ENCODE assay signal across 8 cellular contexts in genomic region chr4:81724925-81725329, GRCh38.
DNase-seq lines count a peak whose midpoint lies in the region; ATAC-seq and TF ChIP-seq lines count a peak whose summit lies in the region.

No MANE protein-coding gene starts in this region.

- H3K9me3 ChIP-seq in right cardiac atrium (ENCODE audit: control insufficient read depth, low read length), result no peaks in the 10 kb centered on the region

- ATAC-seq in GM21786 (IDR thresholded peaks at IDR 0.05; ENCODE audit: unreplicated experiment), result peak; percentile 95
- peak; percentile 66 to 96 for ATAC-seq in right cardiac atrium

- DNase-seq in GM06990 (ENCODE audit: extremely low read depth, insufficient read length) (peak; percentile 6), NCI-H146 (lab: John Stamatoyannopoulos, UW) (peak; percentile 89), right cardiac atrium (peak; percentile 46 to 64 (median 59)), DMS153 treated with DMSO at 0.1 percent for 48 hours (lab: John Stamatoyannopoulos, UW; ENCODE audit: unreplicated experiment) (no peak), amniotic stem cell (lab: John Stamatoyannopoulos, UW) (no peak)
- peak; percentile 68 to 78 for DNase-seq in activated T-cell treated with anti-CD3 and anti-CD28 coated beads, Interleukin-2, amount 50 U/mL, for 48 hours
- DNase-seq in stimulated activated CD4-positive, alpha-beta T cell treated with anti-CD3 and anti-CD28 coated beads, Interleukin-12 subunit alpha, Interleukin-12 subunit beta, amount 100 ng/mL, for 48 hours (ENCODE audit: low read depth in 2 of 3, low spot score in 1 of 3), result peak; percentile 54 to 59 (median 55)

- H3K27me3 ChIP-seq in GM06990 (replicated peaks; ENCODE audit: control insufficient read depth, insufficient read depth, low read length) (no peaks in the 10 kb centered on the region), right cardiac atrium (ENCODE audit: control insufficient read depth, insufficient read depth) (no peaks in the 10 kb centered on the region)

- no peak for TF ChIP-seq CTCF in GM06990 (IDR thresholded peaks at IDR 0.05; ENCODE audit: insufficient read depth, low read length, poor library complexity, severe bottlenecking)

- H3K4me3 ChIP-seq in GM06990 (replicated peaks; ENCODE audit: low read depth, low read length) (no peak overlapping the region), right cardiac atrium (ENCODE audit: low read length) (no peak overlapping the region)

- peaks cover 3% of the 10 kb centered on the region for H3K4me1 ChIP-seq in right cardiac atrium (ENCODE audit: control insufficient read depth, insufficient read depth, low read length)

- no peak overlapping the region for H3K27ac ChIP-seq in right cardiac atrium (ENCODE audit: low read length)

- intact Hi-C loops in right cardiac atrium (cut with DNase I), result no loop called here

- 77% methylated on average over 2 of the region's 2 CpGs for WGBS in right cardiac atrium

- no peaks in the 10 kb centered on the region for H3K36me3 ChIP-seq in GM06990 (ENCODE audit: control insufficient read depth, insufficient read depth, low read length)

Comparison
In these comparisons a context has a peak if more than half of its experiments do, and no peak if none do; other contexts are left out.
1. DNase-seq: peak in GM06990 (single experiment), NCI-H146 (single experiment), activated T-cell treated with anti-CD3 and anti-CD28 coated beads, Interleukin-2, amount 50 U/mL, for 48 hours (2 of 2), right cardiac atrium (3 of 3) and stimulated activated CD4-positive, alpha-beta T cell treated with anti-CD3 and anti-CD28 coated beads, Interleukin-12 subunit alpha, Interleukin-12 subunit beta, amount 100 ng/mL, for 48 hours (3 of 3); none in DMS153 treated with DMSO at 0.1 percent for 48 hours (single experiment) and amniotic stem cell (single experiment).